1 cellular context compared by ENCODE assay signal in the genomic region with DNA sequence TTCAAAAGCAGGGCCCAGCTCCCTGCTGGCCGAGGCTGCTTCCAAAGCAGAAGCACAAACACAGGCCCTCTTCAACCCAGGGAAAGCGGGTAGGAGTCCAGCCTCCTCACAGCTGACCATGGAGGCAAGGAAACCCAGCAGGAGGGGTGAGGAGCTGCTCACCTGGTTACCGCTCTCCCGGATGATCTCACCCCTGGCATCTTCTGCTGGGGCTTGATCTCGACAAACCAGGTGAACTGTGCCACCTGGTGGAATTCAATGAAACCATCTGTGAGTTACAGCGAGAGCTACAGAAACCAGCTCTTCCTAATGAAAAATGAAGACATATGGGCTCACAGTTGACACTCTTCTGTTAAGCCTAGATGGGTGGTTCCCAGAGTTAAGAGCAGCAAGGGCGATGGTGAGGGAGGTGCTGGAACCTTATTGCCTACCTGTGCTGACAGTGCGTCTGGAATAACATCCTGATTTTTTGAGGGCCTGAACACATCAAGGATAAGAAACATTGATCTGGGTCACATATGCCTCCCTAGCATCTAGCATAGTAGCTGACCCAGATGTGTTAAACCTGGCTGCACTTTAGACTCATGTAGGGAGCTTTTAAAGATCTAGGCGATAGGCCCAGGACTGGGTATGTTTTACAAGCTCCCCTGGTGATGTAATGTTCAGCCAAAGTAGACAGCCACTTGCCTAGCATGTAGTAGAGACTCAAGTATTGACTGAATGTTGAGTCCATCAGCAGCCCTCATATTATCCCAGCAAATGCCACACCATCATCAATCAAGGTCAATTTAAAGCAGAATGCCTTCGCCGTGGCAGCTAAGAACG.
A peak's percentile ranks its signal among the peaks of the same experiment; 100 is the strongest.
TF ChIP-seq lines count a peak whose summit lies in the region.

No MANE protein-coding gene starts in this region.

TF ChIP-seq in H1, 55 proteins besides CTCF, POLR2A, EP300 and RAD21:
- TF ChIP-seq CTBP2 (IDR thresholded peaks at IDR 0.05; ENCODE audit: borderline replicate concordance, insufficient read depth, insufficient read length, low read length) (no peak), HDAC6 (IDR thresholded peaks at IDR 0.05; ENCODE audit: low read depth, low read length) (no peak), SUZ12 (IDR thresholded peaks at IDR 0.05; ENCODE audit: low read length) (no peak), RNF2 (IDR thresholded peaks at IDR 0.05; ENCODE audit: borderline replicate concordance, low read depth, low read length, missing control alignments, poor library complexity, severe bottlenecking) (no peak), JUND (IDR thresholded peaks at IDR 0.05; ENCODE audit: low read length) (peak; percentile 90), SIRT6 (IDR thresholded peaks at IDR 0.05; ENCODE audit: low read length) (no peak), BRCA1 (IDR thresholded peaks at IDR 0.05; ENCODE audit: low read depth, low read length) (no peak), HDAC2 (IDR thresholded peaks at IDR 0.05; ENCODE audit: borderline replicate concordance in 1 of 2, low read depth in 2 of 2, low read length in 2 of 2) (no peak), CEBPB (IDR thresholded peaks at IDR 0.05; ENCODE audit: low read depth, low read length) (no peak), NANOG (IDR thresholded peaks at IDR 0.05; ENCODE audit: insufficient read depth, low read depth, low read length, poor library complexity, severe bottlenecking) (no peak), BACH1 (IDR thresholded peaks at IDR 0.05; ENCODE audit: low read length) (no peak), NRF1 (IDR thresholded peaks at IDR 0.05; ENCODE audit: low read depth, low read length) (no peak), BCL11A (IDR thresholded peaks at IDR 0.05; ENCODE audit: low read depth in 2 of 2, low read length in 2 of 2) (no peak), TBP (IDR thresholded peaks at IDR 0.05; ENCODE audit: low read depth, low read length) (no peak), TAF1 (IDR thresholded peaks at IDR 0.05; ENCODE audit: low read depth, low read length) (no peak), SP2 (IDR thresholded peaks at IDR 0.05; ENCODE audit: low read length) (no peak), ZNF274 (IDR thresholded peaks at IDR 0.05; ENCODE audit: borderline replicate concordance, extremely low read depth, low read length) (no peak), YY1 (IDR thresholded peaks at IDR 0.05; ENCODE audit: low read depth, low read length) (no peak), GTF2F1 (IDR thresholded peaks at IDR 0.05; ENCODE audit: borderline replicate concordance, low read depth, low read length) (no peak), SIN3A (conservative IDR thresholded peaks at IDR 0.05 in 1 of 2, IDR thresholded peaks at IDR 0.05 in 1 of 2; ENCODE audit: low read depth in 1 of 2, low read length in 2 of 2) (0 out of 4 replicates have a peak, but pooled peaks of 1 of the 2 experiments have one; percentile 49), CBX5 (IDR thresholded peaks at IDR 0.05; ENCODE audit: low read depth, low read length) (no peak), JUN (IDR thresholded peaks at IDR 0.05; ENCODE audit: low read depth, low read length) (peak; percentile 82; the same call in 1 of the 2 replicates), CREB1 (IDR thresholded peaks at IDR 0.05) (0 out of 2 replicates have a peak, but pooled peaks have one; percentile 13), POLR2AphosphoS5 (IDR thresholded peaks at IDR 0.05; ENCODE audit: low read depth, low read length) (no peak), TAF7 (optimal IDR thresholded peaks at IDR 0.05; ENCODE audit: borderline replicate concordance, low read depth, low read length) (no peak), KDM4A (IDR thresholded peaks at IDR 0.05; ENCODE audit: low read depth, low read length, severe bottlenecking) (no peak), TEAD4 (IDR thresholded peaks at IDR 0.05; ENCODE audit: low read depth, low read length) (no peak)
- TF ChIP-seq, protein P1, sequence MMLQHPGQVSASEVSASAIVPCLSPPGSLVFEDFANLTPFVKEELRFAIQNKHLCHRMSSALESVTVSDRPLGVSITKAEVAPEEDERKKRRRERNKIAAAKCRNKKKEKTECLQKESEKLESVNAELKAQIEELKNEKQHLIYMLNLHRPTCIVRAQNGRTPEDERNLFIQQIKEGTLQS (IDR thresholded peaks at IDR 0.05; ENCODE audit: insufficient read depth, low read depth, low read length), result peak; percentile 17; the same call in 1 of the 2 replicates
- TF ChIP-seq, protein P2, sequence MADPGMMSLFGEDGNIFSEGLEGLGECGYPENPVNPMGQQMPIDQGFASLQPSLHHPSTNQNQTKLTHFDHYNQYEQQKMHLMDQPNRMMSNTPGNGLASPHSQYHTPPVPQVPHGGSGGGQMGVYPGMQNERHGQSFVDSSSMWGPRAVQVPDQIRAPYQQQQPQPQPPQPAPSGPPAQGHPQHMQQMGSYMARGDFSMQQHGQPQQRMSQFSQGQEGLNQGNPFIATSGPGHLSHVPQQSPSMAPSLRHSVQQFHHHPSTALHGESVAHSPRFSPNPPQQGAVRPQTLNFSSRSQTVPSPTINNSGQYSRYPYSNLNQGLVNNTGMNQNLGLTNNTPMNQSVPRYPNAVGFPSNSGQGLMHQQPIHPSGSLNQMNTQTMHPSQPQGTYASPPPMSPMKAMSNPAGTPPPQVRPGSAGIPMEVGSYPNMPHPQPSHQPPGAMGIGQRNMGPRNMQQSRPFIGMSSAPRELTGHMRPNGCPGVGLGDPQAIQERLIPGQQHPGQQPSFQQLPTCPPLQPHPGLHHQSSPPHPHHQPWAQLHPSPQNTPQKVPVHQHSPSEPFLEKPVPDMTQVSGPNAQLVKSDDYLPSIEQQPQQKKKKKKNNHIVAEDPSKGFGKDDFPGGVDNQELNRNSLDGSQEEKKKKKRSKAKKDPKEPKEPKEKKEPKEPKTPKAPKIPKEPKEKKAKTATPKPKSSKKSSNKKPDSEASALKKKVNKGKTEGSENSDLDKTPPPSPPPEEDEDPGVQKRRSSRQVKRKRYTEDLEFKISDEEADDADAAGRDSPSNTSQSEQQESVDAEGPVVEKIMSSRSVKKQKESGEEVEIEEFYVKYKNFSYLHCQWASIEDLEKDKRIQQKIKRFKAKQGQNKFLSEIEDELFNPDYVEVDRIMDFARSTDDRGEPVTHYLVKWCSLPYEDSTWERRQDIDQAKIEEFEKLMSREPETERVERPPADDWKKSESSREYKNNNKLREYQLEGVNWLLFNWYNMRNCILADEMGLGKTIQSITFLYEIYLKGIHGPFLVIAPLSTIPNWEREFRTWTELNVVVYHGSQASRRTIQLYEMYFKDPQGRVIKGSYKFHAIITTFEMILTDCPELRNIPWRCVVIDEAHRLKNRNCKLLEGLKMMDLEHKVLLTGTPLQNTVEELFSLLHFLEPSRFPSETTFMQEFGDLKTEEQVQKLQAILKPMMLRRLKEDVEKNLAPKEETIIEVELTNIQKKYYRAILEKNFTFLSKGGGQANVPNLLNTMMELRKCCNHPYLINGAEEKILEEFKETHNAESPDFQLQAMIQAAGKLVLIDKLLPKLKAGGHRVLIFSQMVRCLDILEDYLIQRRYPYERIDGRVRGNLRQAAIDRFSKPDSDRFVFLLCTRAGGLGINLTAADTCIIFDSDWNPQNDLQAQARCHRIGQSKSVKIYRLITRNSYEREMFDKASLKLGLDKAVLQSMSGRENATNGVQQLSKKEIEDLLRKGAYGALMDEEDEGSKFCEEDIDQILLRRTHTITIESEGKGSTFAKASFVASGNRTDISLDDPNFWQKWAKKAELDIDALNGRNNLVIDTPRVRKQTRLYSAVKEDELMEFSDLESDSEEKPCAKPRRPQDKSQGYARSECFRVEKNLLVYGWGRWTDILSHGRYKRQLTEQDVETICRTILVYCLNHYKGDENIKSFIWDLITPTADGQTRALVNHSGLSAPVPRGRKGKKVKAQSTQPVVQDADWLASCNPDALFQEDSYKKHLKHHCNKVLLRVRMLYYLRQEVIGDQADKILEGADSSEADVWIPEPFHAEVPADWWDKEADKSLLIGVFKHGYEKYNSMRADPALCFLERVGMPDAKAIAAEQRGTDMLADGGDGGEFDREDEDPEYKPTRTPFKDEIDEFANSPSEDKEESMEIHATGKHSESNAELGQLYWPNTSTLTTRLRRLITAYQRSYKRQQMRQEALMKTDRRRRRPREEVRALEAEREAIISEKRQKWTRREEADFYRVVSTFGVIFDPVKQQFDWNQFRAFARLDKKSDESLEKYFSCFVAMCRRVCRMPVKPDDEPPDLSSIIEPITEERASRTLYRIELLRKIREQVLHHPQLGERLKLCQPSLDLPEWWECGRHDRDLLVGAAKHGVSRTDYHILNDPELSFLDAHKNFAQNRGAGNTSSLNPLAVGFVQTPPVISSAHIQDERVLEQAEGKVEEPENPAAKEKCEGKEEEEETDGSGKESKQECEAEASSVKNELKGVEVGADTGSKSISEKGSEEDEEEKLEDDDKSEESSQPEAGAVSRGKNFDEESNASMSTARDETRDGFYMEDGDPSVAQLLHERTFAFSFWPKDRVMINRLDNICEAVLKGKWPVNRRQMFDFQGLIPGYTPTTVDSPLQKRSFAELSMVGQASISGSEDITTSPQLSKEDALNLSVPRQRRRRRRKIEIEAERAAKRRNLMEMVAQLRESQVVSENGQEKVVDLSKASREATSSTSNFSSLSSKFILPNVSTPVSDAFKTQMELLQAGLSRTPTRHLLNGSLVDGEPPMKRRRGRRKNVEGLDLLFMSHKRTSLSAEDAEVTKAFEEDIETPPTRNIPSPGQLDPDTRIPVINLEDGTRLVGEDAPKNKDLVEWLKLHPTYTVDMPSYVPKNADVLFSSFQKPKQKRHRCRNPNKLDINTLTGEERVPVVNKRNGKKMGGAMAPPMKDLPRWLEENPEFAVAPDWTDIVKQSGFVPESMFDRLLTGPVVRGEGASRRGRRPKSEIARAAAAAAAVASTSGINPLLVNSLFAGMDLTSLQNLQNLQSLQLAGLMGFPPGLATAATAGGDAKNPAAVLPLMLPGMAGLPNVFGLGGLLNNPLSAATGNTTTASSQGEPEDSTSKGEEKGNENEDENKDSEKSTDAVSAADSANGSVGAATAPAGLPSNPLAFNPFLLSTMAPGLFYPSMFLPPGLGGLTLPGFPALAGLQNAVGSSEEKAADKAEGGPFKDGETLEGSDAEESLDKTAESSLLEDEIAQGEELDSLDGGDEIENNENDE (IDR thresholded peaks at IDR 0.05; ENCODE audit: insufficient replicate concordance, low read length), result no peak
- TF ChIP-seq, protein P3, sequence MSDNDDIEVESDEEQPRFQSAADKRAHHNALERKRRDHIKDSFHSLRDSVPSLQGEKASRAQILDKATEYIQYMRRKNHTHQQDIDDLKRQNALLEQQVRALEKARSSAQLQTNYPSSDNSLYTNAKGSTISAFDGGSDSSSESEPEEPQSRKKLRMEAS (IDR thresholded peaks at IDR 0.05), result no peak; the same call in 1 of the 2 replicates
- TF ChIP-seq, protein P4, sequence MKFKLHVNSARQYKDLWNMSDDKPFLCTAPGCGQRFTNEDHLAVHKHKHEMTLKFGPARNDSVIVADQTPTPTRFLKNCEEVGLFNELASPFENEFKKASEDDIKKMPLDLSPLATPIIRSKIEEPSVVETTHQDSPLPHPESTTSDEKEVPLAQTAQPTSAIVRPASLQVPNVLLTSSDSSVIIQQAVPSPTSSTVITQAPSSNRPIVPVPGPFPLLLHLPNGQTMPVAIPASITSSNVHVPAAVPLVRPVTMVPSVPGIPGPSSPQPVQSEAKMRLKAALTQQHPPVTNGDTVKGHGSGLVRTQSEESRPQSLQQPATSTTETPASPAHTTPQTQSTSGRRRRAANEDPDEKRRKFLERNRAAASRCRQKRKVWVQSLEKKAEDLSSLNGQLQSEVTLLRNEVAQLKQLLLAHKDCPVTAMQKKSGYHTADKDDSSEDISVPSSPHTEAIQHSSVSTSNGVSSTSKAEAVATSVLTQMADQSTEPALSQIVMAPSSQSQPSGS (IDR thresholded peaks at IDR 0.05; ENCODE audit: low read length), result peak; percentile 76; the same call in 1 of the 2 replicates
TF ChIP-seq in H1: peak in this region for 6.
